In the genomic region with DNA sequence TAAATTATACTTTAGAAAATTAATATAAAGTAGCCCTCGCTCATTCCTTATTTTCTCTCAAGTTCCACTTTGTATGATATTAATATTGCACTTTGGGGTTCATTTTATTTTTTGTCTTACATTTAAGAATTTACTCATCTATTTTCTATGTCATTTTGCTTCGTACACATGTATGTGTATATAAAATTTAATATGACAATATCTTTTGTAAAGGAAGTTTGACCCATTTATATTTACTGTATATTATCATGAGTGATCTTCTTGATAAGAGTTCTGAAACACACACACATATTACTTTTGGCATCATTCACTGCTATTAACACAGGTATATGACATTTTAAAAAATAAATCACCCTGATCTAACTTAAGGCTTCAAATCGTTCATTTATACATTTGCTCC, we compare ENCODE assay signal across 9 cellular contexts.
"Had no signal": no experiment of that assay in that cellular context is flagged by ENCODE, and none has a peak within 500 bp of the region (broad histone marks: within the 10 kb centered on the region; RNA-seq: fewer than 3 reads in every experiment).

No MANE protein-coding gene starts in this region.

- FAIRE-seq: HepG2 had no signal

- ATAC-seq: HCT116, HepG2 had no signal

- H3K36me3 ChIP-seq: HAP-1 had no signal

- H2AFZ ChIP-seq: GM23248 had no signal

- H3K4me1 ChIP-seq: HAP-1 had no signal

- H3K27ac ChIP-seq: GM23248, KMS-11 had no signal

- H3K9ac ChIP-seq: GM23248, KMS-11 had no signal

- H3K4me2 ChIP-seq: KMS-11 had no signal

- DNase-seq: GM23248, GOT3, H7, HFFc6, Karpas-422 had no signal

- H3K9me3 ChIP-seq: HAP-1 had no signal

- H3K4me3 ChIP-seq: GM23248, HAP-1 had no signal
